In genomic region chr1:42904437-42904836, GRCh38 we compare ENCODE assay signal across 33 cellular contexts.
"Had no signal": no experiment of that assay in that cellular context is flagged by ENCODE, and none has a peak within 500 bp of the region (broad histone marks: within the 10 kb centered on the region; RNA-seq: fewer than 3 reads in every experiment).

No MANE protein-coding gene starts in this region.

- DNase-seq: activated CD4-positive, alpha-beta memory T cell treated with anti-CD3 and anti-CD28 coated beads, Interleukin-2, amount 10 ng/mL, durations not matched to agents 7 days and 5 days; activated CD4-positive, alpha-beta T cell treated with anti-CD3 and anti-CD28 coated beads for 1 hour; activated CD4-positive, alpha-beta T cell treated with anti-CD3 and anti-CD28 coated beads for 48 hours; activated CD4-positive, CD25-positive, alpha-beta regulatory T cell; activated CD8-positive, alpha-beta memory T cell treated with anti-CD3 and anti-CD28 coated beads for 24 hours; activated CD8-positive, alpha-beta memory T cell treated with anti-CD3 and anti-CD28 coated beads, Interleukin-2, amount 10 ng/mL, durations not matched to agents 7 days and 5 days; activated CD8-positive, alpha-beta memory T cell treated with anti-CD3 and anti-CD28 coated beads, Interleukin-2, amount 50 U/mL, for 48 hours; activated effector memory CD4-positive, alpha-beta T cell treated with Interleukin-2 at 50 U/mL for 16 hours; activated naive CD4-positive, alpha-beta T cell treated with anti-CD3 and anti-CD28 coated beads, Interleukin-2, amount 10 ng/mL, durations not matched to agents 7 days and 5 days; activated naive CD8-positive, alpha-beta T cell treated with anti-CD3 and anti-CD28 coated beads, Interleukin-2, amount 50 U/mL, for 24 hours; activated T-cell treated with anti-CD3 and anti-CD28 coated beads, Interleukin-2, amount 50 U/mL, for 48 hours; aorta; brain microvascular endothelial cell; central memory CD4-positive, alpha-beta T cell; MM.1S; MV-4-11; NCI-H1092; NCI-H1436 treated with DMSO at 0.1 percent for 48 hours; NCI-H1694 treated with DMSO at 0.1 percent for 48 hours; NCI-H2029; NCI-H2107; NCI-H226; NCI-H446 treated with DMSO at 0.1 percent for 48 hours; NCI-H524 treated with DMSO at 0.1 percent for 48 hours; PC-9; Right ventricle myocardium superior; SW 1271; T-helper 1 cell; T-helper 2 cell; T-helper 9 cell had no signal

- H3K4me3 Mint-ChIP-seq: activated CD4-positive, alpha-beta memory T cell treated with anti-CD3 and anti-CD28 coated beads, Interleukin-2, amount 10 ng/mL, durations not matched to agents 7 days and 5 days; activated CD8-positive, alpha-beta memory T cell treated with anti-CD3 and anti-CD28 coated beads, Interleukin-2, amount 10 ng/mL, durations not matched to agents 7 days and 5 days; activated naive CD4-positive, alpha-beta T cell treated with anti-CD3 and anti-CD28 coated beads, Interleukin-2, amount 10 ng/mL, durations not matched to agents 7 days and 5 days; activated naive CD8-positive, alpha-beta T cell; activated naive CD8-positive, alpha-beta T cell treated with anti-CD3 and anti-CD28 coated beads, Interleukin-2, amount 50 U/mL, for 24 hours had no signal

- H3K4me3 ChIP-seq: PC-9 had no signal

- H3K4me2 ChIP-seq: PC-9 had no signal

- H3K9me3 Mint-ChIP-seq: activated CD4-positive, alpha-beta memory T cell treated with anti-CD3 and anti-CD28 coated beads, Interleukin-2, amount 10 ng/mL, durations not matched to agents 7 days and 5 days; activated naive CD4-positive, alpha-beta T cell treated with anti-CD3 and anti-CD28 coated beads, Interleukin-2, amount 10 ng/mL, durations not matched to agents 7 days and 5 days; activated naive CD8-positive, alpha-beta T cell treated with anti-CD3 and anti-CD28 coated beads, Interleukin-2, amount 50 U/mL, for 24 hours had no signal

- H3K27me3 Mint-ChIP-seq: activated CD8-positive, alpha-beta memory T cell treated with anti-CD3 and anti-CD28 coated beads, Interleukin-2, amount 10 ng/mL, durations not matched to agents 7 days and 5 days had no signal

- H3K27ac Mint-ChIP-seq: activated CD4-positive, alpha-beta memory T cell treated with anti-CD3 and anti-CD28 coated beads, Interleukin-2, amount 10 ng/mL, durations not matched to agents 7 days and 5 days; activated CD8-positive, alpha-beta memory T cell treated with anti-CD3 and anti-CD28 coated beads, Interleukin-2, amount 10 ng/mL, durations not matched to agents 7 days and 5 days; activated naive CD4-positive, alpha-beta T cell treated with anti-CD3 and anti-CD28 coated beads, Interleukin-2, amount 10 ng/mL, durations not matched to agents 7 days and 5 days; activated naive CD8-positive, alpha-beta T cell; activated naive CD8-positive, alpha-beta T cell treated with anti-CD3 and anti-CD28 coated beads, Interleukin-2, amount 50 U/mL, for 24 hours had no signal

- FAIRE-seq: RCC 7860 had no signal

- H3K36me3 Mint-ChIP-seq: activated CD8-positive, alpha-beta memory T cell treated with anti-CD3 and anti-CD28 coated beads, Interleukin-2, amount 10 ng/mL, durations not matched to agents 7 days and 5 days; activated naive CD4-positive, alpha-beta T cell treated with anti-CD3 and anti-CD28 coated beads, Interleukin-2, amount 10 ng/mL, durations not matched to agents 7 days and 5 days had no signal

- H3K4me1 Mint-ChIP-seq: activated CD4-positive, alpha-beta memory T cell treated with anti-CD3 and anti-CD28 coated beads, Interleukin-2, amount 10 ng/mL, durations not matched to agents 7 days and 5 days; activated CD8-positive, alpha-beta memory T cell treated with anti-CD3 and anti-CD28 coated beads, Interleukin-2, amount 10 ng/mL, durations not matched to agents 7 days and 5 days; activated naive CD4-positive, alpha-beta T cell treated with anti-CD3 and anti-CD28 coated beads, Interleukin-2, amount 10 ng/mL, durations not matched to agents 7 days and 5 days had no signal

- H2AFZ ChIP-seq: PC-9 had no signal

- H3K27ac ChIP-seq: brain microvascular endothelial cell, PC-9, VCaP had no signal

- H3K36me3 ChIP-seq: brain microvascular endothelial cell had no signal

- H3K27me3 ChIP-seq: brain microvascular endothelial cell had no signal
